In the genomic region with DNA sequence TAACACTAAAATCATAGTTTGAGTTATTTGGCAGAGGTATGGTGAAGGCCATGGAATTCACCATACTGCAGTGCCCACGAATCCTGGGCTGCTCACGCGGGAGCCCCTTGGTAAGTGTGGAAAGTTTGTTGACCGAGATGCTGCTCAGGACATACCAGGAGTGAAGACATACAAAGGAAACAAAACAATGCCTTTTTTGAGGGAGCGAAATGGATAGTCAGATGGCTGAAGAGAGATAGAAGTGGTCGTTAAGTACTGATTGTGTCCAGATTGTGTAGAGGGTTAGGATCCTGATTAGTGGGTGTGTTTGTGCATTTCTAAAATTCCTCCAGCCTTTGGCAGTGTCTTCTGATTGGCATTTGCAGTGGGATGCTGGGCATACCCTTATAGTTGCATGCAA, we compare ENCODE assay signal across 17 cellular contexts.
DNase-seq lines count a peak whose midpoint lies in the region; ATAC-seq and TF ChIP-seq lines count a peak whose summit lies in the region.
"Had no signal": no experiment of that assay in that cellular context is flagged by ENCODE, and none has a peak within 500 bp of the region (broad histone marks: within the 10 kb centered on the region; RNA-seq: fewer than 3 reads in every experiment).

No MANE protein-coding gene starts in this region.

- POLR2A ChIA-PET in WTC11 (lab: Charles Lee), result no interaction called here

- H3K4me3 Mint-ChIP-seq in GM23338 (no peak overlapping the region), WTC11 (no peak overlapping the region), neural progenitor cell (no peak overlapping the region)
- H3K4me3 Mint-ChIP-seq: B cell; CD4-positive, CD25-positive, alpha-beta regulatory T cell; CD8-positive, alpha-beta T cell; H9 had no signal

- no peak overlapping the region for H3K27ac ChIP-seq in GM23338 (ENCODE audit: low read depth)
- H3K27ac ChIP-seq in neural progenitor cell, result peak overlapping the region; percentile 73
- H3K27ac ChIP-seq: BLaER1, C4-2B, GM23248 had no signal

- CTCF ChIA-PET in WTC11 (lab: Charles Lee), result no interaction called here

- TF ChIP-seq POLR2A in lower leg skin (IDR thresholded peaks at IDR 0.05), result no peak

- no peaks in the 10 kb centered on the region for H3K9me3 ChIP-seq in neural progenitor cell (ENCODE audit: low read depth)
- H3K9me3 ChIP-seq: BLaER1, Caco-2 had no signal

- H3K36me3 Mint-ChIP-seq in GM23338 (ENCODE audit: low read depth) (no peaks in the 10 kb centered on the region; the same call in 2 of the 3 replicates), WTC11 (no peaks in the 10 kb centered on the region), neural progenitor cell (peaks cover 25% of the 10 kb centered on the region)
- H3K36me3 Mint-ChIP-seq: CD4-positive, CD25-positive, alpha-beta regulatory T cell; CD8-positive, alpha-beta T cell had no signal

- H3K27me3 ChIP-seq in GM23338 (ENCODE audit: insufficient read depth) (no peaks in the 10 kb centered on the region), neural progenitor cell (no peaks in the 10 kb centered on the region)
- H3K27me3 ChIP-seq: BLaER1 had no signal

- H3K27me3 Mint-ChIP-seq in GM23338 (ENCODE audit: insufficient read depth, low read depth, poor library complexity) (peaks cover 8% of the 10 kb centered on the region), WTC11 (ENCODE audit: low read depth) (no peaks in the 10 kb centered on the region), neural progenitor cell (ENCODE audit: insufficient read depth, low read depth) (no peaks in the 10 kb centered on the region)

- no peak overlapping the region for H3K9ac ChIP-seq in neural progenitor cell
- H3K9ac ChIP-seq: BLaER1, GM23248 had no signal

- DNase-seq in GM23338 (ENCODE audit: low spot score) (no peak), WTC11 (ENCODE audit: low spot score) (no peak), neural progenitor cell (ENCODE audit: low spot score) (peak; percentile 58), lower leg skin (ENCODE audit: low spot score in 2 of 2) (no peak)
- no peak for DNase-seq in stimulated activated CD4-positive, alpha-beta T cell treated with anti-CD3 and anti-CD28 coated beads, Interleukin-4, amount 100 ng/mL, for 24 hours
- DNase-seq: Caco-2; CD4-positive, CD25-positive, alpha-beta regulatory T cell; CD8-positive, alpha-beta T cell; DMS153; DND-41; GM23248; H9 had no signal

- intact Hi-C loops in lower leg skin (cut with DNase I; ENCODE audit: low total_unique reads), result no loop called here

- H3K36me3 ChIP-seq in GM23338 (ENCODE audit: insufficient read depth) (no peaks in the 10 kb centered on the region), neural progenitor cell (no peaks in the 10 kb centered on the region)
- H3K36me3 ChIP-seq: BLaER1 had no signal

- H3F3A ChIP-seq in GM23338 (replicated peaks; ENCODE audit: low read depth) (no peaks in the 10 kb centered on the region), neural progenitor cell (ENCODE audit: low read depth) (no peaks in the 10 kb centered on the region)

- 89 to 92% methylated on average over 6 of the region's 6 CpGs for WGBS in lower leg skin, 2 donors

- 0 out of 2 replicates have a peak, but pooled peaks cover 16% of the 10 kb centered on the region for H3K9me2 ChIP-seq in GM23338 (ENCODE audit: insufficient read depth)

- H4K20me1 ChIP-seq in GM23338 (replicated peaks; ENCODE audit: insufficient read depth), result no peaks in the 10 kb centered on the region
- no peaks in the 10 kb centered on the region for H4K20me1 ChIP-seq in neural progenitor cell (ENCODE audit: low read depth)
- H4K20me1 ChIP-seq: BLaER1 had no signal

- H3K4me1 ChIP-seq in GM23338 (ENCODE audit: insufficient read depth), result no peaks in the 10 kb centered on the region
- peaks cover 37% of the 10 kb centered on the region for H3K4me1 ChIP-seq in neural progenitor cell
- H3K4me1 ChIP-seq: BLaER1, Caco-2 had no signal

- ATAC-seq in GM23338, result peak; percentile 25; the same call in 1 of the 3 replicates
- ATAC-seq in WTC11, result no peak
- no peak for ATAC-seq in HG03025 (IDR thresholded peaks at IDR 0.05; ENCODE audit: low FRiP score, unreplicated experiment)
- ATAC-seq: CD8-positive, alpha-beta T cell; HCT116 had no signal

- H2AFZ ChIP-seq in GM23338, result no peak overlapping the region
- no peak overlapping the region for H2AFZ ChIP-seq in neural progenitor cell (replicated peaks)
- H2AFZ ChIP-seq: GM23248 had no signal

- H3K9me3 Mint-ChIP-seq in GM23338 (no peaks in the 10 kb centered on the region), WTC11 (no peaks in the 10 kb centered on the region), neural progenitor cell (no peaks in the 10 kb centered on the region)
- H3K9me3 Mint-ChIP-seq: CD8-positive, alpha-beta T cell; H9 had no signal

- H3K4me2 ChIP-seq in GM23338 (no peak overlapping the region), neural progenitor cell (peak overlapping the region; percentile 52)
- H3K4me2 ChIP-seq: BLaER1 had no signal

- H3K79me2 ChIP-seq in GM23338 (replicated peaks; ENCODE audit: insufficient read depth), result no peaks in the 10 kb centered on the region
- no peaks in the 10 kb centered on the region for H3K79me2 ChIP-seq in neural progenitor cell (ENCODE audit: low read depth)

- H3K27ac Mint-ChIP-seq in GM23338 (no peak overlapping the region), WTC11 (peak overlapping the region; percentile 50), neural progenitor cell (no peak overlapping the region)
- H3K27ac Mint-ChIP-seq: B cell; CD4-positive, CD25-positive, alpha-beta regulatory T cell; CD8-positive, alpha-beta T cell; H9 had no signal

- H3K4me1 Mint-ChIP-seq in GM23338 (peaks cover 8% of the 10 kb centered on the region), WTC11 (peaks cover 18% of the 10 kb centered on the region), neural progenitor cell (peaks cover 12% of the 10 kb centered on the region)
- H3K4me1 Mint-ChIP-seq: CD4-positive, CD25-positive, alpha-beta regulatory T cell had no signal

- TF ChIP-seq CTCF in GM23338 (conservative IDR thresholded peaks at IDR 0.05; ENCODE audit: low read depth in 2 of 2) (no peak), WTC11 (IDR thresholded peaks at IDR 0.05) (no peak), neural progenitor cell (IDR thresholded peaks at IDR 0.05) (no peak), lower leg skin (IDR thresholded peaks at IDR 0.05) (no peak)

- H3K4me3 ChIP-seq in GM23338, result no peak overlapping the region
- H3K4me3 ChIP-seq in neural progenitor cell, result no peak overlapping the region
- H3K4me3 ChIP-seq in lower leg skin (ENCODE audit: low read depth, poor library complexity, severe bottlenecking), result no peak overlapping the region
- H3K4me3 ChIP-seq: BLaER1, GM23248 had no signal

TF ChIP-seq in GM23338, 12 proteins besides CTCF, POLR2A, EP300 and RAD21 (continues in another document):
- TF ChIP-seq EZH2 (IDR thresholded peaks at IDR 0.05; ENCODE audit: low read depth, unreplicated experiment) (no peak), CREB1 (CRISPR knock-in tag; IDR thresholded peaks at IDR 0.05; ENCODE audit: low read depth) (no peak), ZNF331 (CRISPR knock-in tag; IDR thresholded peaks at IDR 0.05; ENCODE audit: low read depth) (no peak), NANOG (IDR thresholded peaks at IDR 0.05; ENCODE audit: borderline replicate concordance) (no peak)

TF ChIP-seq in WTC11, 78 proteins besides CTCF, POLR2A, EP300 and RAD21:
- TF ChIP-seq HMGA2 (CRISPR knock-in tag; IDR thresholded peaks at IDR 0.05), result no peak
- TF ChIP-seq, protein P1, sequence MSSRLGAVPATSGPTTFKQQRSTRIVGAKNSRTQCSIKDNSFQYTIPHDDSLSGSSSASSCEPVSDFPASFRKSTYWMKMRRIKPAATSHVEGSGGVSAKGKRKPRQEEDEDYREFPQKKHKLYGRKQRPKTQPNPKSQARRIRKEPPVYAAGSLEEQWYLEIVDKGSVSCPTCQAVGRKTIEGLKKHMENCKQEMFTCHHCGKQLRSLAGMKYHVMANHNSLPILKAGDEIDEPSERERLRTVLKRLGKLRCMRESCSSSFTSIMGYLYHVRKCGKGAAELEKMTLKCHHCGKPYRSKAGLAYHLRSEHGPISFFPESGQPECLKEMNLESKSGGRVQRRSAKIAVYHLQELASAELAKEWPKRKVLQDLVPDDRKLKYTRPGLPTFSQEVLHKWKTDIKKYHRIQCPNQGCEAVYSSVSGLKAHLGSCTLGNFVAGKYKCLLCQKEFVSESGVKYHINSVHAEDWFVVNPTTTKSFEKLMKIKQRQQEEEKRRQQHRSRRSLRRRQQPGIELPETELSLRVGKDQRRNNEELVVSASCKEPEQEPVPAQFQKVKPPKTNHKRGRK (CRISPR knock-in tag; IDR thresholded peaks at IDR 0.05; ENCODE audit: borderline replicate concordance), result no peak
- TF ChIP-seq, protein P2, sequence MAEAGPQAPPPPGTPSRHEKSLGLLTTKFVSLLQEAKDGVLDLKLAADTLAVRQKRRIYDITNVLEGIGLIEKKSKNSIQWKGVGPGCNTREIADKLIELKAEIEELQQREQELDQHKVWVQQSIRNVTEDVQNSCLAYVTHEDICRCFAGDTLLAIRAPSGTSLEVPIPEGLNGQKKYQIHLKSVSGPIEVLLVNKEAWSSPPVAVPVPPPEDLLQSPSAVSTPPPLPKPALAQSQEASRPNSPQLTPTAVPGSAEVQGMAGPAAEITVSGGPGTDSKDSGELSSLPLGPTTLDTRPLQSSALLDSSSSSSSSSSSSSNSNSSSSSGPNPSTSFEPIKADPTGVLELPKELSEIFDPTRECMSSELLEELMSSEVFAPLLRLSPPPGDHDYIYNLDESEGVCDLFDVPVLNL (CRISPR knock-in tag; IDR thresholded peaks at IDR 0.05; ENCODE audit: borderline replicate concordance, low read depth), result no peak
